ENCODE assay signal across 8 cellular contexts in the genomic region with DNA sequence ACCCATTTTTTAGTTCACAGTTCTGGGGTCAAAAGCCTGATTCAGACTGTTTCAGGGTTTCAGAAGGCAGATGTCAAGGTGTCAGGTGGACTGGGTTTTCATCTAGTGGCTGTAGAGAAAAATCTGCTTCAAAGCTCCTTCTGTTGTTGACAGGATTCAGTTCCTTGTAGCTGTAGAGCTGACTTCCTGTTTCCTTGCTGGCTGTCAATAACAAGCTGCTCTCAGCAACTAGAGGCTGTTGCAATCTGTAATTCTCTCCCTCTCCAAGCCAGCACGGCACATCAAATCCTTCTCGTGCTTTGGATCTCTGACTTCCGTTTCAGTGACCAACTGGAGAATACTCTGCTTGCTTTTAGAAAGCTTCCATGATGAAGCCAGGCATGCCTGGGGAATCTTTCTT.
DNase-seq lines count a peak whose midpoint lies in the region; ATAC-seq and TF ChIP-seq lines count a peak whose summit lies in the region.

No MANE protein-coding gene starts in this region.

- in situ Hi-C loops in KBM-7 (cut with MboI; ENCODE audit: low pct_unique_long_range_greater_than_20kb, low sequenced_read_pairs), result no loop called here

- peak; percentile 3 for DNase-seq in GM10266 (ENCODE audit: extremely low spot score)
- peak; percentile 22 for DNase-seq in KBM-7
- DNase-seq in epithelial cell of esophagus (ENCODE audit: low read depth), result peak; percentile 6
- DNase-seq in KG1 (lab: John Stamatoyannopoulos, UW), result no peak
- no peak for DNase-seq in kidney tubule cell (ENCODE audit: low spot score)
- DNase-seq in Right ventricle myocardium inferior (ENCODE audit: missing footprints), result no peak

- no peak overlapping the region for H3K4me3 ChIP-seq in epithelial cell of esophagus (ENCODE audit: low read length)

- intact Hi-C loops in Right ventricle myocardium inferior (cut with DNase I), result no loop called here

- TF ChIP-seq CTCF in GM10266 (IDR thresholded peaks at IDR 0.05; ENCODE audit: control insufficient read depth, insufficient read depth, low read depth, missing control alignments), result no peak
- no peak for TF ChIP-seq CTCF in epithelial cell of esophagus (IDR thresholded peaks at IDR 0.05; ENCODE audit: insufficient read depth, low read depth, low read length, missing control alignments)

- ATAC-seq in GM21367 (IDR thresholded peaks at IDR 0.05; ENCODE audit: unreplicated experiment), result peak; percentile 96
- no peak for ATAC-seq in activated CD4-positive, CD25-positive, alpha-beta regulatory T cell treated with anti-CD3 and anti-CD28 coated beads, Interleukin-2, amount 50 U/mL, for 24 hours
- no peak for ATAC-seq in Right ventricle myocardium inferior

Comparison
In these comparisons a context has a peak if more than half of its experiments do, and no peak if none do; other contexts are left out.
1. DNase-seq: peak in GM10266 (single experiment), KBM-7 (single experiment) and epithelial cell of esophagus (single experiment); none in KG1 (single experiment), kidney tubule cell (single experiment) and Right ventricle myocardium inferior (single experiment).